1 cellular context compared by ENCODE assay signal in the genomic region with DNA sequence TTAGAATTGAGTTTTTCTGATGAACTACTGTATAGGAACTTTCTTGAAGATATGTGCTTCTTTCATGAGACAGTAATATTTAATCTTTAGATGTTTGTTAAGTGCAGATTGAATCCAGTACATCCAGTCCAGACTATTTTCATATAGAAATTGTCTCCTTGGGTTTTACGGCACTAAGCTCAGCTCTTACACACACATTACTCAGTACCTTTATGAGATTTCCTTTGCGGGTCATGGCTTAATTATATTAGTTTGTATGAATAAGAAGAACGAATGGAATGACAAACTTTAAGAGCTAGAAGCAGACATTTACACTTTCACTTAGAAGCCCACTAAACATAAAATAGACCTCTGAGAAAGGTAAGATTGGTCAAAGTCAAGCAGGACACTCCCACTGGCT.
TF ChIP-seq lines count a peak whose summit lies in the region.

No MANE protein-coding gene starts in this region.

TF ChIP-seq in IMR-90, 13 proteins besides CTCF, POLR2A, EP300 and RAD21:
- no peak for TF ChIP-seq RCOR1 (IDR thresholded peaks at IDR 0.05; ENCODE audit: insufficient replicate concordance, low read length)
- no peak for TF ChIP-seq CEBPB (IDR thresholded peaks at IDR 0.05; ENCODE audit: low read depth, low read length)
- no peak for TF ChIP-seq CHD1 (IDR thresholded peaks at IDR 0.05; ENCODE audit: low read depth, low read length)
- TF ChIP-seq ELK1 (IDR thresholded peaks at IDR 0.05; ENCODE audit: borderline replicate concordance, low read depth, low read length) = no peak
- TF ChIP-seq MXI1 (IDR thresholded peaks at IDR 0.05; ENCODE audit: borderline replicate concordance, low read depth, low read length) = no peak
- no peak for TF ChIP-seq MAZ (IDR thresholded peaks at IDR 0.05; ENCODE audit: borderline replicate concordance, low read depth, low read length)
- TF ChIP-seq SMC3 (IDR thresholded peaks at IDR 0.05; ENCODE audit: low read depth, low read length) = no peak
- no peak for TF ChIP-seq RFX5 (IDR thresholded peaks at IDR 0.05; ENCODE audit: low read depth, low read length)
- no peak for TF ChIP-seq NFE2L2 (IDR thresholded peaks at IDR 0.05; ENCODE audit: low read depth, low read length)
- TF ChIP-seq, protein P1, sequence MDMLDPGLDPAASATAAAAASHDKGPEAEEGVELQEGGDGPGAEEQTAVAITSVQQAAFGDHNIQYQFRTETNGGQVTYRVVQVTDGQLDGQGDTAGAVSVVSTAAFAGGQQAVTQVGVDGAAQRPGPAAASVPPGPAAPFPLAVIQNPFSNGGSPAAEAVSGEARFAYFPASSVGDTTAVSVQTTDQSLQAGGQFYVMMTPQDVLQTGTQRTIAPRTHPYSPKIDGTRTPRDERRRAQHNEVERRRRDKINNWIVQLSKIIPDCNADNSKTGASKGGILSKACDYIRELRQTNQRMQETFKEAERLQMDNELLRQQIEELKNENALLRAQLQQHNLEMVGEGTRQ (IDR thresholded peaks at IDR 0.05; ENCODE audit: low read depth, low read length) = no peak
- no peak for TF ChIP-seq BHLHE40 (IDR thresholded peaks at IDR 0.05; ENCODE audit: low read depth, low read length)
- no peak for TF ChIP-seq FOS (IDR thresholded peaks at IDR 0.05; ENCODE audit: low read depth, low read length)
- TF ChIP-seq MAFK (IDR thresholded peaks at IDR 0.05; ENCODE audit: low read depth, low read length) = no peak
TF ChIP-seq in IMR-90: peak in this region for 0.
